ENCODE assay signal across 24 cellular contexts in the genomic region with DNA sequence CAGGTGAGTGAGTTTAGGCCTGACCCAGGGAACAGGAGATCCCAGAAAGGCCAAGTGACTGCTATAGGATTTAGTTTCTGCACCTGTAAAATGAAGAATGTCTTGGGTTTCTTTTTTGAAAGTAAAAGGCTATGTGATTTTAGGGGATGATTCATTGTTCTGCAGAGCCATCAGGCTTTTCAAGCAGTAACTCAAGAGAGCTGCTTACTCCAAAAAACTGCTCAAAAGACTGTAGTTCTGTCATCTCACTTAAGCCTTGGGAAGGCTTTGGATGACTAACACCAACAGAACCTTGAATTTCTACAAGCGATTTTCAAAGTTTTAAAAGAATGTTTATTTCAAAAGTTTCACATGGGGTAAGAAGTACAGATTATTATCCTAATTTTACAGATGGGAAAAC.
DNase-seq lines count a peak whose midpoint lies in the region; ATAC-seq and TF ChIP-seq lines count a peak whose summit lies in the region.
"Had no signal": no experiment of that assay in that cellular context is flagged by ENCODE, and none has a peak within 500 bp of the region (broad histone marks: within the 10 kb centered on the region; RNA-seq: fewer than 3 reads in every experiment).

No MANE protein-coding gene starts in this region.

- H3K9me3 Mint-ChIP-seq in activated CD4-positive, alpha-beta T cell treated with anti-CD3 and anti-CD28 coated beads, Interleukin-2, amount 10 ng/mL, durations not matched to agents 24 days and 14 days, result no peaks in the 10 kb centered on the region
- no peaks in the 10 kb centered on the region for H3K9me3 Mint-ChIP-seq in activated T-helper 17 cell treated with anti-CD3 and anti-CD28 coated beads, Interleukin-2, amount 50 U/mL, for 72 hours
- H3K9me3 Mint-ChIP-seq in neural progenitor cell, result no peaks in the 10 kb centered on the region
- H3K9me3 Mint-ChIP-seq: CD4-positive, alpha-beta memory T cell; IgD-negative memory B cell had no signal

- H3K9me3 ChIP-seq in right atrium auricular region (no peaks in the 10 kb centered on the region), left ventricle myocardium inferior (replicated peaks) (no peaks in the 10 kb centered on the region), neural progenitor cell (ENCODE audit: low read depth) (no peaks in the 10 kb centered on the region)
- H3K9me3 ChIP-seq: BLaER1, Caco-2 had no signal

- peaks cover 33% of the 10 kb centered on the region for H3K36me3 Mint-ChIP-seq in activated CD4-positive, alpha-beta T cell treated with anti-CD3 and anti-CD28 coated beads, Interleukin-2, amount 10 ng/mL, durations not matched to agents 24 days and 14 days (ENCODE audit: low read depth)
- H3K36me3 Mint-ChIP-seq in activated T-helper 17 cell treated with anti-CD3 and anti-CD28 coated beads, Interleukin-2, amount 50 U/mL, for 72 hours (ENCODE audit: low read depth), result peaks cover 56% of the 10 kb centered on the region
- H3K36me3 Mint-ChIP-seq in neural progenitor cell, result peaks cover 3% of the 10 kb centered on the region

- no peak overlapping the region for H3K4me2 ChIP-seq in neural progenitor cell
- H3K4me2 ChIP-seq: BLaER1 had no signal

- no peak overlapping the region for H3K9ac ChIP-seq in neural progenitor cell
- H3K9ac ChIP-seq: BLaER1 had no signal

- H3F3A ChIP-seq in neural progenitor cell (ENCODE audit: low read depth), result no peaks in the 10 kb centered on the region

- H3K27ac ChIP-seq in right atrium auricular region (peak overlapping the region; percentile 28 to 51), left ventricle myocardium inferior (replicated peaks) (no peak overlapping the region), neural progenitor cell (no peak overlapping the region)
- H3K27ac ChIP-seq: 22Rv1, BLaER1 had no signal

- H4K20me1 ChIP-seq in neural progenitor cell (ENCODE audit: low read depth), result no peaks in the 10 kb centered on the region
- H4K20me1 ChIP-seq: BLaER1 had no signal

- H3K36me3 ChIP-seq in right atrium auricular region, result no peaks in the 10 kb centered on the region
- H3K36me3 ChIP-seq in left ventricle myocardium inferior, result no peaks in the 10 kb centered on the region
- H3K36me3 ChIP-seq in neural progenitor cell, result no peaks in the 10 kb centered on the region

- intact Hi-C loops in activated CD4-positive, alpha-beta T cell treated with anti-CD3 and anti-CD28 coated beads, Interleukin-2, amount 10 ng/mL, durations not matched to agents 24 days and 14 days (cut with micrococcal nuclease), result no loop called here
- intact Hi-C loops in left ventricle myocardium inferior (cut with micrococcal nuclease), result no loop called here

- peaks cover 35% of the 10 kb centered on the region for H3K4me1 Mint-ChIP-seq in activated CD4-positive, alpha-beta T cell treated with anti-CD3 and anti-CD28 coated beads, Interleukin-2, amount 10 ng/mL, durations not matched to agents 24 days and 14 days
- H3K4me1 Mint-ChIP-seq in activated T-helper 17 cell treated with anti-CD3 and anti-CD28 coated beads, Interleukin-2, amount 50 U/mL, for 72 hours, result peaks cover 26% of the 10 kb centered on the region
- H3K4me1 Mint-ChIP-seq in neural progenitor cell, result peaks cover 9% of the 10 kb centered on the region

- H2AFZ ChIP-seq in neural progenitor cell (replicated peaks), result no peak overlapping the region

- H3K27me3 ChIP-seq in right atrium auricular region (no peaks in the 10 kb centered on the region), left ventricle myocardium inferior (ENCODE audit: low read depth) (no peaks in the 10 kb centered on the region), neural progenitor cell (no peaks in the 10 kb centered on the region)
- H3K27me3 ChIP-seq: BLaER1 had no signal

- no peak for TF ChIP-seq CTCF in right atrium auricular region (IDR thresholded peaks at IDR 0.05)
- no peak for TF ChIP-seq CTCF in left ventricle myocardium inferior (IDR thresholded peaks at IDR 0.05; ENCODE audit: borderline replicate concordance)
- no peak for TF ChIP-seq CTCF in neural progenitor cell (IDR thresholded peaks at IDR 0.05)

- ATAC-seq in activated T-helper 17 cell treated with anti-CD3 and anti-CD28 coated beads, Interleukin-2, amount 50 U/mL, for 72 hours (replicated peaks), result peak; percentile 21
- ATAC-seq: GM12878 had no signal

- no peaks in the 10 kb centered on the region for H3K79me2 ChIP-seq in neural progenitor cell (ENCODE audit: low read depth)

- DNase-seq in activated CD4-positive, alpha-beta T cell treated with anti-CD3 and anti-CD28 coated beads, Interleukin-2, amount 10 ng/mL, durations not matched to agents 24 days and 14 days, result no peak
- no peak for DNase-seq in activated CD4-positive, alpha-beta T cell treated with anti-CD3 and anti-CD28 coated beads for 48 hours
- no peak for DNase-seq in right atrium auricular region (ENCODE audit: low spot score)
- DNase-seq in left ventricle myocardium inferior, result no peak
- no peak for DNase-seq in neural progenitor cell (ENCODE audit: low spot score)
- no peak for DNase-seq in LoVo (ENCODE audit: low spot score)
- no peak for DNase-seq in NCI-H345 treated with DMSO at 0.1 percent for 48 hours (lab: John Stamatoyannopoulos, UW; ENCODE audit: unreplicated experiment)
- DNase-seq: ACHN; Caco-2; CD4-positive, alpha-beta memory T cell; DND-41; H7; Karpas-422; NCI-H1694; NCI-H2081 treated with DMSO at 0.1 percent for 48 hours; NCI-H2171 treated with DMSO at 0.1 percent for 48 hours; NCI-H446; NCI-H526; OCI-M1 had no signal

- H3K4me3 ChIP-seq in right atrium auricular region (no peak overlapping the region), left ventricle myocardium inferior (no peak overlapping the region), neural progenitor cell (no peak overlapping the region)
- H3K4me3 ChIP-seq: BLaER1, GM12878 had no signal

- H3K27me3 Mint-ChIP-seq in activated CD4-positive, alpha-beta T cell treated with anti-CD3 and anti-CD28 coated beads, Interleukin-2, amount 10 ng/mL, durations not matched to agents 24 days and 14 days, result no peaks in the 10 kb centered on the region
- H3K27me3 Mint-ChIP-seq in activated T-helper 17 cell treated with anti-CD3 and anti-CD28 coated beads, Interleukin-2, amount 50 U/mL, for 72 hours, result no peaks in the 10 kb centered on the region
- H3K27me3 Mint-ChIP-seq in neural progenitor cell (ENCODE audit: insufficient read depth, low read depth), result no peaks in the 10 kb centered on the region
- H3K27me3 Mint-ChIP-seq: CD4-positive, alpha-beta memory T cell; IgD-negative memory B cell had no signal

- peaks cover 0 to 16% of the 10 kb centered on the region in 2 donors for H3K4me1 ChIP-seq in right atrium auricular region
- H3K4me1 ChIP-seq in left ventricle myocardium inferior, result peaks cover 48% of the 10 kb centered on the region
- peaks cover 2% of the 10 kb centered on the region for H3K4me1 ChIP-seq in neural progenitor cell
- H3K4me1 ChIP-seq: BLaER1, Caco-2 had no signal

- no peak overlapping the region for H3K27ac Mint-ChIP-seq in activated CD4-positive, alpha-beta T cell treated with anti-CD3 and anti-CD28 coated beads, Interleukin-2, amount 10 ng/mL, durations not matched to agents 24 days and 14 days
- H3K27ac Mint-ChIP-seq in activated T-helper 17 cell treated with anti-CD3 and anti-CD28 coated beads, Interleukin-2, amount 50 U/mL, for 72 hours, result no peak overlapping the region
- H3K27ac Mint-ChIP-seq in neural progenitor cell, result no peak overlapping the region
- H3K27ac Mint-ChIP-seq: IgD-negative memory B cell had no signal

- peak overlapping the region; percentile 2 for H3K4me3 Mint-ChIP-seq in activated CD4-positive, alpha-beta T cell treated with anti-CD3 and anti-CD28 coated beads, Interleukin-2, amount 10 ng/mL, durations not matched to agents 24 days and 14 days
- H3K4me3 Mint-ChIP-seq in activated T-helper 17 cell treated with anti-CD3 and anti-CD28 coated beads, Interleukin-2, amount 50 U/mL, for 72 hours, result no peak overlapping the region
- no peak overlapping the region for H3K4me3 Mint-ChIP-seq in neural progenitor cell
- H3K4me3 Mint-ChIP-seq: CD4-positive, alpha-beta memory T cell; IgD-negative memory B cell had no signal

Comparison
In these comparisons a context has a peak if more than half of its experiments do, and no peak if none do; other contexts are left out.
1. H3K27ac ChIP-seq: peak in right atrium auricular region (2 of 2); none in left ventricle myocardium inferior (single experiment) and neural progenitor cell (single experiment).